In genomic region chr16:2500634-2500936, GRCh38 we compare ENCODE assay signal across 1 cellular context.
TF ChIP-seq lines count a peak whose summit lies in the region.

No MANE protein-coding gene starts in this region.

TF ChIP-seq in A549, 52 proteins besides CTCF, POLR2A, EP300 and RAD21 (continued from another document):
- no peak for TF ChIP-seq NPAS2 (CRISPR knock-in tag; IDR thresholded peaks at IDR 0.05; ENCODE audit: borderline replicate concordance)
- no peak for TF ChIP-seq CBX2 (IDR thresholded peaks at IDR 0.05; ENCODE audit: borderline replicate concordance, low read depth)
- no peak for TF ChIP-seq CHD2 (IDR thresholded peaks at IDR 0.05; ENCODE audit: low read length, partially characterized antibody)
- no peak for TF ChIP-seq FOSB (CRISPR knock-in tag; IDR thresholded peaks at IDR 0.05)
- TF ChIP-seq BCL3 (IDR thresholded peaks at IDR 0.05), result no peak
- no peak for TF ChIP-seq FOSL2 (IDR thresholded peaks at IDR 0.05)
- no peak for TF ChIP-seq FOSL2 (CRISPR knock-in tag; IDR thresholded peaks at IDR 0.05)
- TF ChIP-seq HOXA7 (CRISPR knock-in tag; IDR thresholded peaks at IDR 0.05), result no peak
- TF ChIP-seq BHLHE40 (IDR thresholded peaks at IDR 0.05; ENCODE audit: low read depth, low read length), result no peak
- no peak for TF ChIP-seq ELK1 (IDR thresholded peaks at IDR 0.05; ENCODE audit: low read depth, low read length)
